Comparison of ENCODE assay signal across 9 cellular contexts in the genomic region with DNA sequence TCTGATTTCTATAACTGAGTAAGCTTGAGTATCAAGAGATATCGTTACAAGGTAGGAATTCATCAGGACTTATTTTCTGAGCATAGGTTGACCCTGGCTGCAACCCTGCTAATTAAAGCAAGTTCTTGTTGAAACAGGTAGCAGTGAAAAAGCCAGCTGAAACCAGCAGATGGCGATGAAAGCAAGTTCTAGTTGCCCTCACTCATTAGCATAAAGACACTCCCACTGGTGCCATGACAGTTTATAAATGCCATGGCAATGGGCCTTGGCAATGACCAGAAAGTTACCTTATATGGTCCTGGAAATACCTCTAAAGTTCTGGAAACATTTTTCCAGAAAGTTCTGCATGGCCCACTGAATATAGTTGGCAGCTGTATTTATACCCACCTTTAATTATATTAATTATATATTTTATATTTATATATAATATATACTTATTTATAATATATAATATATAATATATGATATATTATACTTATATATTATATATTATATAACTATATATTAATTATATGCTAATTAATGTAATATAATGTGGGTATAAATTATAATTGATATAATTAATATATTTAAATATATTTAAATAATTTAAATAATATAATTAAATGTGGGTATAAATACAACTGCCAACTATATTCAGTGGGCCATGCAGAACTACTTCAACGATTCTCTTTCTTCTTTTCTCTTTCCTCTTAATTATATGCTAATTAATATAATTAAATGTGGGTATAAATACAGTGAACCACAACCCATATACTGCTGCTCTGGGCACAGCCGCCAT.
DNase-seq lines count a peak whose midpoint lies in the region; ATAC-seq and TF ChIP-seq lines count a peak whose summit lies in the region.
"Had no signal": no experiment of that assay in that cellular context is flagged by ENCODE, and none has a peak within 500 bp of the region (broad histone marks: within the 10 kb centered on the region; RNA-seq: fewer than 3 reads in every experiment).

No MANE protein-coding gene starts in this region.

- H4K20me1 ChIP-seq in mammary epithelial cell (ENCODE audit: insufficient read depth, low read length), result no peaks in the 10 kb centered on the region

- no peak for TF ChIP-seq EP300 in suprapubic skin (IDR thresholded peaks at IDR 0.05)

- peak; percentile 61 for DNase-seq in NCI-H2227 (lab: John Stamatoyannopoulos, UW; ENCODE audit: unreplicated experiment)
- DNase-seq in NCI-H2227 treated with DMSO at 0.1 percent for 48 hours (lab: John Stamatoyannopoulos, UW), result no peak
- peak; percentile 25 for DNase-seq in NCI-H2081 treated with DMSO at 0.1 percent for 48 hours (lab: John Stamatoyannopoulos, UW)
- DNase-seq in mammary epithelial cell, result no peak
- DNase-seq in renal cortical epithelial cell (ENCODE audit: low read depth), result peak; percentile 31
- DNase-seq in GM19240 (ENCODE audit: insufficient read length, low spot score), result no peak
- no peak for DNase-seq in suprapubic skin (ENCODE audit: low spot score in 2 of 2)

- BruUV-seq in mammary epithelial cell (replicated peaks; lab: Mats Ljungman, UMichigan), result no TSS peak

- no peak overlapping the region for H2AFZ ChIP-seq in mammary epithelial cell (ENCODE audit: low read depth, low read length)

- in situ Hi-C loops in mammary epithelial cell (cut with MboI; ENCODE audit: low sequenced_read_pairs in 2 of 2), result no loop called here

- WGBS in mammary epithelial cell (ENCODE audit: low coverage, missing lambda C conversion rate), result 45% methylated on average over 4 of the region's 4 CpGs
- 79% methylated on average over 4 of the region's 4 CpGs for WGBS in suprapubic skin

- dilution Hi-C loops in mammary epithelial cell (cut with HindIII; ENCODE audit: low sequenced_read_pairs), result no loop called here

- no peak overlapping the region for H3K9ac ChIP-seq in mammary epithelial cell (ENCODE audit: insufficient read depth, low read length)

- no peak overlapping the region for H3K27ac ChIP-seq in mammary epithelial cell (ENCODE audit: insufficient read depth, low read depth, low read length)
- no peak overlapping the region for H3K27ac ChIP-seq in suprapubic skin
- H3K27ac ChIP-seq: skin epidermis had no signal

- H3K9me3 ChIP-seq in mammary epithelial cell (replicated peaks; ENCODE audit: insufficient read depth, low read length) (no peaks in the 10 kb centered on the region), suprapubic skin (no peaks in the 10 kb centered on the region)

- TF ChIP-seq POLR2A in suprapubic skin (IDR thresholded peaks at IDR 0.05), result no peak

- H3K36me3 ChIP-seq in mammary epithelial cell (ENCODE audit: insufficient read depth, low read length), result no peaks in the 10 kb centered on the region
- no peaks in the 10 kb centered on the region for H3K36me3 ChIP-seq in suprapubic skin

- CTCF ChIA-PET in mammary epithelial cell (lab: Charles Lee; ENCODE audit: low non-redundant PET), result no interaction called here

- H3K27me3 ChIP-seq in mammary epithelial cell (ENCODE audit: insufficient read depth, low read length) (no peaks in the 10 kb centered on the region), suprapubic skin (no peaks in the 10 kb centered on the region)

- intact Hi-C loops in mammary epithelial cell (cut with micrococcal nuclease), result no loop called here

- peak; percentile 70 for ATAC-seq in HG02852 (IDR thresholded peaks at IDR 0.05; ENCODE audit: unreplicated experiment)

- no peaks in the 10 kb centered on the region for H3K79me2 ChIP-seq in mammary epithelial cell (ENCODE audit: insufficient read depth, low read length)

- H3K4me1 ChIP-seq in mammary epithelial cell (ENCODE audit: insufficient read depth, low read length), result no peaks in the 10 kb centered on the region
- no peaks in the 10 kb centered on the region for H3K4me1 ChIP-seq in suprapubic skin

- TF ChIP-seq CTCF in mammary epithelial cell (conservative IDR thresholded peaks at IDR 0.05 in 1 of 2, IDR thresholded peaks at IDR 0.05 in 1 of 2; ENCODE audit: extremely low read depth in 1 of 2, insufficient read depth in 1 of 2, low read depth in 1 of 2, low read length in 2 of 2) (peak; percentile 40 to 42), suprapubic skin (IDR thresholded peaks at IDR 0.05) (no peak)

- no peak overlapping the region for H3K4me2 ChIP-seq in mammary epithelial cell (ENCODE audit: insufficient read depth, low read depth, low read length)

- H3K4me3 ChIP-seq in mammary epithelial cell (replicated peaks in 1 of 3; ENCODE audit: insufficient read depth in 1 of 3, low read depth in 2 of 3, low read length in 3 of 3) (no peak overlapping the region), suprapubic skin (no peak overlapping the region)
- H3K4me3 ChIP-seq: skin epidermis had no signal

Comparison
In these comparisons a context has a peak if more than half of its experiments do, and no peak if none do; other contexts are left out.
1. DNase-seq: peak in NCI-H2227 (single experiment), NCI-H2081 treated with DMSO at 0.1 percent for 48 hours (single experiment) and renal cortical epithelial cell (single experiment); none in NCI-H2227 treated with DMSO at 0.1 percent for 48 hours (single experiment), mammary epithelial cell (single experiment), GM19240 (single experiment) and suprapubic skin (0 of 2).
2. CTCF ChIP-seq: peak in mammary epithelial cell (2 of 2); none in suprapubic skin (0 of 2).